1 cellular context compared by ENCODE assay signal in the genomic region with DNA sequence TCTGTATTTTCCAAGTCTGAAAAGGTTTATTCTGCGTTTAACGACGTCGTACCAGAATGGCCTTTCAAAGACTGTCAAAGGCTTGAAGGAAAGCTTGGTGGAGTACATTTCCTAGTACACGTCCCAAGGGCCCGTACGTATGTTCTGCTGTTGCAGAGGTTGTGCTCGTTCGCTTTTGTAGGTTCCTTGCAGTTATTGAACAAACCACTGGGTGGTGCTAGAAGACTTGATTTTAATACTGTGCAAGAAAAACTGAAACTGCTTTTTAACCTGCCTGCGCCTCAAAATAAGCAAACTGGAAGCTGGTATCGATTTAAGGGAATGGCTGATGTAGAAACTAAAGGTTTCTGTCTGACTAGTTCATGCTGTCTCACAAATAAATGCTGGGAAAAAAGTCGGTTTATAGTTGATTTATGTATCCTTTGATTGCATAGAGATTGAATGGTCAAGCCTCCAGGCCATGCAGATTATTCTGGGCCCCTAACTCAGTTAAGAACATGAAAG.
TF ChIP-seq lines count a peak whose summit lies in the region.

No MANE protein-coding gene starts in this region.

TF ChIP-seq in GM23338, 12 proteins besides CTCF, POLR2A, EP300 and RAD21 (continued from another document):
- TF ChIP-seq, protein P1, sequence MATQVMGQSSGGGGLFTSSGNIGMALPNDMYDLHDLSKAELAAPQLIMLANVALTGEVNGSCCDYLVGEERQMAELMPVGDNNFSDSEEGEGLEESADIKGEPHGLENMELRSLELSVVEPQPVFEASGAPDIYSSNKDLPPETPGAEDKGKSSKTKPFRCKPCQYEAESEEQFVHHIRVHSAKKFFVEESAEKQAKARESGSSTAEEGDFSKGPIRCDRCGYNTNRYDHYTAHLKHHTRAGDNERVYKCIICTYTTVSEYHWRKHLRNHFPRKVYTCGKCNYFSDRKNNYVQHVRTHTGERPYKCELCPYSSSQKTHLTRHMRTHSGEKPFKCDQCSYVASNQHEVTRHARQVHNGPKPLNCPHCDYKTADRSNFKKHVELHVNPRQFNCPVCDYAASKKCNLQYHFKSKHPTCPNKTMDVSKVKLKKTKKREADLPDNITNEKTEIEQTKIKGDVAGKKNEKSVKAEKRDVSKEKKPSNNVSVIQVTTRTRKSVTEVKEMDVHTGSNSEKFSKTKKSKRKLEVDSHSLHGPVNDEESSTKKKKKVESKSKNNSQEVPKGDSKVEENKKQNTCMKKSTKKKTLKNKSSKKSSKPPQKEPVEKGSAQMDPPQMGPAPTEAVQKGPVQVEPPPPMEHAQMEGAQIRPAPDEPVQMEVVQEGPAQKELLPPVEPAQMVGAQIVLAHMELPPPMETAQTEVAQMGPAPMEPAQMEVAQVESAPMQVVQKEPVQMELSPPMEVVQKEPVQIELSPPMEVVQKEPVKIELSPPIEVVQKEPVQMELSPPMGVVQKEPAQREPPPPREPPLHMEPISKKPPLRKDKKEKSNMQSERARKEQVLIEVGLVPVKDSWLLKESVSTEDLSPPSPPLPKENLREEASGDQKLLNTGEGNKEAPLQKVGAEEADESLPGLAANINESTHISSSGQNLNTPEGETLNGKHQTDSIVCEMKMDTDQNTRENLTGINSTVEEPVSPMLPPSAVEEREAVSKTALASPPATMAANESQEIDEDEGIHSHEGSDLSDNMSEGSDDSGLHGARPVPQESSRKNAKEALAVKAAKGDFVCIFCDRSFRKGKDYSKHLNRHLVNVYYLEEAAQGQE (IDR thresholded peaks at IDR 0.05; ENCODE audit: unreplicated experiment), result no peak
- TF ChIP-seq JUNB (IDR thresholded peaks at IDR 0.05; ENCODE audit: unreplicated experiment), result no peak
